Comparison of ENCODE assay signal across 25 cellular contexts in genomic region chr14:105939810-105940508, GRCh38.
DNase-seq lines count a peak whose midpoint lies in the region; ATAC-seq and TF ChIP-seq lines count a peak whose summit lies in the region.
"Had no signal": no experiment of that assay in that cellular context is flagged by ENCODE, and none has a peak within 500 bp of the region (broad histone marks: within the 10 kb centered on the region; RNA-seq: fewer than 3 reads in every experiment).

No MANE protein-coding gene starts in this region.

- H3K4me1 ChIP-seq in RWPE2 (ENCODE audit: insufficient read depth, poor library complexity, severe bottlenecking) (no peaks in the 10 kb centered on the region), spleen (peaks cover 0 to 5% (median 0%) of the 10 kb centered on the region in 6 donors)
- H3K4me1 ChIP-seq: neural progenitor cell had no signal

- TF ChIP-seq CTCF in GM12865 (IDR thresholded peaks at IDR 0.05; ENCODE audit: insufficient read depth, low read depth, low read length, missing control alignments) = no peak
- TF ChIP-seq CTCF in RWPE2 (IDR thresholded peaks at IDR 0.05; ENCODE audit: poor library complexity, severe bottlenecking) = no peak
- TF ChIP-seq CTCF in spleen (IDR thresholded peaks at IDR 0.05 in 8 of 11, conservative IDR thresholded peaks at IDR 0.05 in 3 of 11) = no peak

- H3K27me3 ChIP-seq in RWPE2 (ENCODE audit: insufficient read depth, poor library complexity, severe bottlenecking) = peaks cover 6% of the 10 kb centered on the region
- H3K27me3 ChIP-seq in spleen (replicated peaks in 1 of 7) = peaks cover 0 to 9% (median 0%) of the 10 kb centered on the region in 7 donors
- H3K27me3 ChIP-seq: neural progenitor cell, thyroid gland had no signal

- H3K9me3 Mint-ChIP-seq in stimulated activated effector memory CD8-positive, alpha-beta T cell treated with anti-CD3 and anti-CD28 coated beads, Interleukin-12 subunit alpha, Interleukin-12 subunit beta, amount 100 ng/mL, for 72 hours = peaks cover 7% of the 10 kb centered on the region
- H3K9me3 Mint-ChIP-seq: activated CD4-positive, alpha-beta T cell treated with anti-CD3 and anti-CD28 coated beads, Interleukin-2, amount 10 ng/mL, durations not matched to agents 24 days and 14 days had no signal

- peak; percentile 46 for DNase-seq in GM12865 (ENCODE audit: low read depth)
- DNase-seq in RWPE2 (ENCODE audit: low spot score) = peak; percentile 37
- peak; percentile 8 for DNase-seq in central memory CD4-positive, alpha-beta T cell
- peak; percentile 51 for DNase-seq in spleen
- no peak for DNase-seq in NCI-H1436 treated with DMSO at 0.1 percent for 48 hours (lab: John Stamatoyannopoulos, UW)
- DNase-seq in stimulated activated effector memory CD8-positive, alpha-beta T cell treated with anti-CD3 and anti-CD28 coated beads, Interleukin-12 subunit alpha, Interleukin-12 subunit beta, amount 100 ng/mL, for 72 hours (ENCODE audit: low spot score in 2 of 2) = no peak
- DNase-seq: activated CD4-positive, alpha-beta T cell treated with anti-CD3 and anti-CD28 coated beads, Interleukin-2, amount 10 ng/mL, durations not matched to agents 24 days and 14 days; activated T-cell treated with anti-CD3 and anti-CD28 coated beads for 4 hours; DMS53; dorsolateral prefrontal cortex; GDM1; left ventricle myocardium superior; NCI-H1048; NCI-H187 treated with DMSO at 0.1 percent for 48 hours; NCI-H226; NCI-H774; SHP77 treated with DMSO at 0.1 percent for 48 hours; stimulated activated naive CD4-positive, alpha-beta T cell; thyroid gland had no signal

- no peak overlapping the region for H3K4me3 Mint-ChIP-seq in stimulated activated effector memory CD8-positive, alpha-beta T cell treated with anti-CD3 and anti-CD28 coated beads, Interleukin-12 subunit alpha, Interleukin-12 subunit beta, amount 100 ng/mL, for 72 hours
- H3K4me3 Mint-ChIP-seq: activated CD4-positive, alpha-beta T cell treated with anti-CD3 and anti-CD28 coated beads, Interleukin-2, amount 10 ng/mL, durations not matched to agents 24 days and 14 days; neural progenitor cell; T-cell had no signal

- H3K4me1 Mint-ChIP-seq in stimulated activated effector memory CD8-positive, alpha-beta T cell treated with anti-CD3 and anti-CD28 coated beads, Interleukin-12 subunit alpha, Interleukin-12 subunit beta, amount 100 ng/mL, for 72 hours = peaks cover 5% of the 10 kb centered on the region
- H3K4me1 Mint-ChIP-seq: neural progenitor cell had no signal

- ATAC-seq in RWPE2 (ENCODE audit: low read depth) = no peak
- no peak for ATAC-seq in GM19452 (IDR thresholded peaks at IDR 0.05; ENCODE audit: unreplicated experiment)
- ATAC-seq in GM21447 (IDR thresholded peaks at IDR 0.05; ENCODE audit: unreplicated experiment) = no peak
- ATAC-seq in stimulated activated effector memory CD8-positive, alpha-beta T cell treated with anti-CD3 and anti-CD28 coated beads, Interleukin-12 subunit alpha, Interleukin-12 subunit beta, amount 100 ng/mL, for 72 hours = no peak
- ATAC-seq: left ventricle myocardium superior had no signal

- no peaks in the 10 kb centered on the region for H3K36me3 Mint-ChIP-seq in stimulated activated effector memory CD8-positive, alpha-beta T cell treated with anti-CD3 and anti-CD28 coated beads, Interleukin-12 subunit alpha, Interleukin-12 subunit beta, amount 100 ng/mL, for 72 hours
- H3K36me3 Mint-ChIP-seq: neural progenitor cell had no signal

- WGBS in spleen, 5 donors = 59 to 71% (median 67%) methylated on average over 10 to 12 of the region's 12 CpGs

- H3K27ac ChIP-seq in RWPE2 (ENCODE audit: poor library complexity, severe bottlenecking) (no peak overlapping the region), spleen (no peak overlapping the region)
- H3K27ac ChIP-seq: dorsolateral prefrontal cortex, KMS-11, neural progenitor cell, thyroid gland had no signal

- no peak overlapping the region for H3K4me3 ChIP-seq in GM12865 (ENCODE audit: low read depth, low read length)
- no peak overlapping the region for H3K4me3 ChIP-seq in RWPE2 (ENCODE audit: severe bottlenecking)
- no peak overlapping the region for H3K4me3 ChIP-seq in spleen
- H3K4me3 ChIP-seq: dorsolateral prefrontal cortex, neural progenitor cell, thyroid gland had no signal

- H3K9me3 ChIP-seq in RWPE2 (ENCODE audit: severe bottlenecking) (peaks cover 13% of the 10 kb centered on the region), spleen (peaks cover 0 to 46% (median 33%) of the 10 kb centered on the region in 8 donors)
- H3K9me3 ChIP-seq: thyroid gland had no signal

- H3K27ac Mint-ChIP-seq in stimulated activated effector memory CD8-positive, alpha-beta T cell treated with anti-CD3 and anti-CD28 coated beads, Interleukin-12 subunit alpha, Interleukin-12 subunit beta, amount 100 ng/mL, for 72 hours = no peak overlapping the region
- H3K27ac Mint-ChIP-seq: activated CD4-positive, alpha-beta T cell treated with anti-CD3 and anti-CD28 coated beads, Interleukin-2, amount 10 ng/mL, durations not matched to agents 24 days and 14 days; neural progenitor cell; progenitor cell of endocrine pancreas had no signal

- intact Hi-C loops in spleen (cut with DNase I; ENCODE audit: low total_unique reads) = loop anchor here (10.0 kb wide), 1 partner anchor 255 kb away; no protein-coding TSS in a partner anchor

- H3K36me3 ChIP-seq in RWPE2 (ENCODE audit: low read depth) (no peaks in the 10 kb centered on the region), spleen (no peaks in the 10 kb centered on the region)
- H3K36me3 ChIP-seq: neural progenitor cell, thyroid gland had no signal

- TF ChIP-seq POLR2A in spleen (IDR thresholded peaks at IDR 0.05) = no peak

Comparison
In these comparisons a context has a peak if more than half of its experiments do, and no peak if none do; other contexts are left out.
1. DNase-seq: peak in GM12865 (single experiment), RWPE2 (single experiment), central memory CD4-positive, alpha-beta T cell (single experiment) and spleen (single experiment); none in NCI-H1436 treated with DMSO at 0.1 percent for 48 hours (single experiment) and stimulated activated effector memory CD8-positive, alpha-beta T cell treated with anti-CD3 and anti-CD28 coated beads, Interleukin-12 subunit alpha, Interleukin-12 subunit beta, amount 100 ng/mL, for 72 hours (0 of 2).